In genomic region chr11:73178092-73178539, GRCh38 we compare ENCODE assay signal across 8 cellular contexts. TPM values are rescaled to one million over a fixed set of nuclear protein-coding genes. Genes with fewer than 3 reads are reported as not detected.
A peak's percentile ranks its signal among the peaks of the same experiment; 100 is the strongest.
DNase-seq lines count a peak whose midpoint lies in the region; ATAC-seq, FAIRE-seq and TF ChIP-seq lines count a peak whose summit lies in the region.

No MANE protein-coding gene starts in this region.

- no peaks in the 10 kb centered on the region for H3K36me3 ChIP-seq in BE2C

- peaks cover 3% of the 10 kb centered on the region for H3K27me3 Mint-ChIP-seq in activated T-helper 17 cell treated with anti-CD3 and anti-CD28 coated beads, Interleukin-2, amount 50 U/mL, for 72 hours

- H3K9me3 Mint-ChIP-seq in activated T-helper 17 cell treated with anti-CD3 and anti-CD28 coated beads, Interleukin-2, amount 50 U/mL, for 72 hours, result no peaks in the 10 kb centered on the region

- peak; percentile 91 for FAIRE-seq in GM19239 (lab: Jason Lieb, UNC)

- H3K36me3 Mint-ChIP-seq in activated T-helper 17 cell treated with anti-CD3 and anti-CD28 coated beads, Interleukin-2, amount 50 U/mL, for 72 hours (ENCODE audit: low read depth), result no peaks in the 10 kb centered on the region

- H3K4me3 ChIP-seq in BE2C (ENCODE audit: low read depth, low read length) (no peak overlapping the region), foreskin fibroblast (ENCODE audit: low read depth in 1 of 2, low read length in 2 of 2) (no peak overlapping the region)

- DNase-seq in BE2C, result peak; percentile 84
- DNase-seq in GM19239 (ENCODE audit: insufficient read length, low spot score), result peak; percentile 81
- DNase-seq in HuH-7 (ENCODE audit: low spot score), result peak; percentile 75
- DNase-seq in RPMI8226, result peak; percentile 92
- DNase-seq in foreskin fibroblast, result peak; percentile 82 to 93
- peak; percentile 40 for DNase-seq in omental fat pad (ENCODE audit: low spot score)
- DNase-seq in superior temporal gyrus (ENCODE audit: extremely low spot score), result peak; percentile 88

- H3K27me3 ChIP-seq in BE2C, result no peaks in the 10 kb centered on the region

- H3K4me1 Mint-ChIP-seq in activated T-helper 17 cell treated with anti-CD3 and anti-CD28 coated beads, Interleukin-2, amount 50 U/mL, for 72 hours, result no peaks in the 10 kb centered on the region

- TF ChIP-seq CTCF in BE2C (IDR thresholded peaks at IDR 0.05; ENCODE audit: low read depth, low read length) (peak; percentile 84), foreskin fibroblast (IDR thresholded peaks at IDR 0.05; ENCODE audit: low read depth, low read length) (peak; percentile 84), omental fat pad (IDR thresholded peaks at IDR 0.05) (peak in 1 of 3 donors; percentile 54)

- no peak overlapping the region for H3K4me3 Mint-ChIP-seq in activated T-helper 17 cell treated with anti-CD3 and anti-CD28 coated beads, Interleukin-2, amount 50 U/mL, for 72 hours

- ATAC-seq in activated T-helper 17 cell treated with anti-CD3 and anti-CD28 coated beads, Interleukin-2, amount 50 U/mL, for 72 hours (replicated peaks), result peak; percentile 99
- peak; percentile 89 for ATAC-seq in omental fat pad (ENCODE audit: low FRiP score)

- H3K27ac Mint-ChIP-seq in activated T-helper 17 cell treated with anti-CD3 and anti-CD28 coated beads, Interleukin-2, amount 50 U/mL, for 72 hours, result no peak overlapping the region

- H3K4me1 ChIP-seq in BE2C, result no peaks in the 10 kb centered on the region

- H3K9me3 ChIP-seq in BE2C, result no peaks in the 10 kb centered on the region

RNA-seq across cellular contexts. Expression of gene FCHSD2, which starts 36.0 kb away (rescaled TPM):
- polyA plus RNA-seq in BE2C (2012; ENCODE audit: insufficient read depth, insufficient read length, low read depth), result 11.7 TPM
- total RNA-seq in activated T-helper 17 cell treated with anti-CD3 and anti-CD28 coated beads, Interleukin-2, amount 50 U/mL, for 72 hours, result 10 to 100 TPM; 21.7 to 22.3 TPM
- total RNA-seq in omental fat pad, result 10 to 100 TPM; 15.4 to 37.8 (median 31.9) TPM

RNA-seq across cellular contexts. Expression of gene P2RY2, which starts 40.0 kb away (rescaled TPM):
- polyA plus RNA-seq in BE2C (2012; ENCODE audit: insufficient read depth, insufficient read length, low read depth), result 0.28 TPM
- not detected for total RNA-seq in activated T-helper 17 cell treated with anti-CD3 and anti-CD28 coated beads, Interleukin-2, amount 50 U/mL, for 72 hours
- total RNA-seq in omental fat pad, result 1 to 10 TPM in 1 of 4 donors, under 1 TPM in 3; 0.47 to 1.1 (median 0.64) TPM

Comparison
In these comparisons a context has a peak if more than half of its experiments do, and no peak if none do; other contexts are left out.
1. DNase-seq: peak in every context shown above with its lines; median percentile 92 in RPMI8226; 88 in superior temporal gyrus; 88 in foreskin fibroblast; 84 in BE2C; 81 in GM19239; 75 in HuH-7; 40 in omental fat pad.